ENCODE assay signal across 21 cellular contexts in genomic region chr3:40914475-40914874, GRCh38.
DNase-seq lines count a peak whose midpoint lies in the region; ATAC-seq, FAIRE-seq and TF ChIP-seq lines count a peak whose summit lies in the region.
"Had no signal": no experiment of that assay in that cellular context is flagged by ENCODE, and none has a peak within 500 bp of the region (broad histone marks: within the 10 kb centered on the region; RNA-seq: fewer than 3 reads in every experiment).

No MANE protein-coding gene starts in this region.

- TF ChIP-seq POLR2A in HepG2 (IDR thresholded peaks at IDR 0.05; ENCODE audit: insufficient read depth in 1 of 2, low read depth in 2 of 2, low read length in 2 of 2): no peak
- no peak for TF ChIP-seq POLR2A in right lobe of liver (IDR thresholded peaks at IDR 0.05)
- no peak for TF ChIP-seq POLR2A in thyroid gland (IDR thresholded peaks at IDR 0.05)

- H3K27me3 ChIP-seq in HepG2 (ENCODE audit: control insufficient read depth in 1 of 2, insufficient read depth in 2 of 2, low read length in 2 of 2) (no peaks in the 10 kb centered on the region), right lobe of liver (no peaks in the 10 kb centered on the region), thyroid gland (no peaks in the 10 kb centered on the region)
- H3K27me3 ChIP-seq: BLaER1 treated with 17β-estradiol and CSF1 and Interleukin-3, amounts not matched to agents 10 nM and 100 nM had no signal

- TF ChIP-seq CTCF in HepG2 (CRISPR knock-in tag; IDR thresholded peaks at IDR 0.05): no peak
- TF ChIP-seq CTCF in right lobe of liver (IDR thresholded peaks at IDR 0.05): no peak
- TF ChIP-seq CTCF in coronary artery (IDR thresholded peaks at IDR 0.05): no peak
- no peak for TF ChIP-seq CTCF in thyroid gland (IDR thresholded peaks at IDR 0.05)
- TF ChIP-seq CTCF in WTC11 (IDR thresholded peaks at IDR 0.05): no peak
- no peak for TF ChIP-seq CTCF in Calu3 (IDR thresholded peaks at IDR 0.05; ENCODE audit: unreplicated experiment)

- no peaks in the 10 kb centered on the region for H4K20me1 ChIP-seq in HepG2 (ENCODE audit: insufficient read depth, low read length)
- H4K20me1 ChIP-seq: BLaER1 treated with 17β-estradiol and CSF1 and Interleukin-3, amounts not matched to agents 10 nM and 100 nM had no signal

- no peak overlapping the region for H3K9ac ChIP-seq in HepG2 (ENCODE audit: insufficient read depth, low read depth, low read length)
- H3K9ac ChIP-seq: BLaER1 treated with 17β-estradiol and CSF1 and Interleukin-3, amounts not matched to agents 10 nM and 100 nM; KMS-11 had no signal

- no peaks in the 10 kb centered on the region for H3K36me3 Mint-ChIP-seq in WTC11
- no peaks in the 10 kb centered on the region for H3K36me3 Mint-ChIP-seq in Calu3 (ENCODE audit: insufficient read depth, unreplicated experiment)
- H3K36me3 Mint-ChIP-seq: CD4-positive, CD25-positive, alpha-beta regulatory T cell; CD8-positive, alpha-beta memory T cell had no signal

- no peaks in the 10 kb centered on the region for H3K36me3 ChIP-seq in HepG2 (replicated peaks in 1 of 2; ENCODE audit: control insufficient read depth in 1 of 2, insufficient read depth in 2 of 2, low read length in 2 of 2)
- H3K36me3 ChIP-seq in right lobe of liver: no peaks in the 10 kb centered on the region
- no peaks in the 10 kb centered on the region for H3K36me3 ChIP-seq in thyroid gland
- H3K36me3 ChIP-seq: BLaER1 treated with 17β-estradiol and CSF1 and Interleukin-3, amounts not matched to agents 10 nM and 100 nM had no signal

- no peak overlapping the region for H2AFZ ChIP-seq in HepG2 (ENCODE audit: low read length)

- TF ChIP-seq EP300 in HepG2 (IDR thresholded peaks at IDR 0.05; ENCODE audit: low read depth in 2 of 2, low read length in 2 of 2): no peak
- TF ChIP-seq EP300 in HepG2 (CRISPR knock-in tag; IDR thresholded peaks at IDR 0.05; ENCODE audit: borderline replicate concordance): no peak

- in situ Hi-C loops in HepG2 (cut with HindIII; ENCODE audit: extremely low pct_ligation_motif_present, low pct_unique_long_range_greater_than_20kb): no loop called here

- H3K4me2 ChIP-seq in HepG2 (ENCODE audit: low read depth, low read length): no peak overlapping the region
- H3K4me2 ChIP-seq: BLaER1 treated with 17β-estradiol and CSF1 and Interleukin-3, amounts not matched to agents 10 nM and 100 nM; KMS-11 had no signal

- no peaks in the 10 kb centered on the region for H3K27me3 Mint-ChIP-seq in WTC11 (ENCODE audit: low read depth)
- no peaks in the 10 kb centered on the region for H3K27me3 Mint-ChIP-seq in Calu3 (ENCODE audit: unreplicated experiment)

- H3K9me3 Mint-ChIP-seq in WTC11: no peaks in the 10 kb centered on the region
- H3K9me3 Mint-ChIP-seq in Calu3 (ENCODE audit: low read depth, unreplicated experiment): no peaks in the 10 kb centered on the region
- H3K9me3 Mint-ChIP-seq: CD8-positive, alpha-beta memory T cell; H9 had no signal

- no peak for FAIRE-seq in HepG2 (lab: Jason Lieb, UNC)
- FAIRE-seq: D721Med had no signal

- TF ChIP-seq RAD21 in HepG2 (CRISPR knock-in tag; IDR thresholded peaks at IDR 0.05): no peak

- intact Hi-C loops in HepG2 (cut with micrococcal nuclease; ENCODE audit: unreplicated experiment) (no loop called here), right lobe of liver (cut with DNase I) (no loop called here), thyroid gland (cut with DNase I) (no loop called here), Calu3 (cut with micrococcal nuclease; ENCODE audit: unreplicated experiment) (no loop called here)

- no peaks in the 10 kb centered on the region for H3K79me2 ChIP-seq in HepG2 (ENCODE audit: insufficient read depth, low read length)

- no peak overlapping the region for H3K4me3 Mint-ChIP-seq in WTC11
- no peak overlapping the region for H3K4me3 Mint-ChIP-seq in Calu3 (ENCODE audit: low read depth, unreplicated experiment)
- H3K4me3 Mint-ChIP-seq: B cell; CD4-positive, CD25-positive, alpha-beta regulatory T cell; CD8-positive, alpha-beta memory T cell; H9 had no signal

- POLR2A ChIA-PET in HepG2 (lab: Yijun Ruan, JAX): interaction anchor here (1.4 kb wide), 1 partner anchor 285 kb away, joined by 3 read pairs; the partner anchor contains the start of gene CTNNB1
- POLR2A ChIA-PET in WTC11 (lab: Charles Lee): no interaction called here

- no peak for ATAC-seq in HepG2
- no peak for ATAC-seq in right lobe of liver
- peak; percentile 29 for ATAC-seq in HG02798 (IDR thresholded peaks at IDR 0.05; ENCODE audit: poor library complexity, unreplicated experiment)
- ATAC-seq in WTC11: no peak

- BruUV-seq in HepG2 (replicated peaks; lab: Mats Ljungman, UMichigan) (no TSS peak), Calu3 (replicated peaks; lab: Mats Ljungman, UMichigan) (no TSS peak)

- peaks cover 59% of the 10 kb centered on the region for H3K4me1 ChIP-seq in HepG2 (ENCODE audit: insufficient read depth, low read length)
- H3K4me1 ChIP-seq in right lobe of liver: peaks cover 0 to 31% (median 5%) of the 10 kb centered on the region in 4 donors
- no peaks in the 10 kb centered on the region for H3K4me1 ChIP-seq in thyroid gland

- no peak overlapping the region for H3K27ac ChIP-seq in HepG2 (ENCODE audit: extremely low read length, insufficient read depth, low read length)
- no peak overlapping the region for H3K27ac ChIP-seq in right lobe of liver
- no peak overlapping the region for H3K27ac ChIP-seq in coronary artery
- H3K27ac ChIP-seq in thyroid gland: no peak overlapping the region
- H3K27ac ChIP-seq: BLaER1 treated with 17β-estradiol and CSF1 and Interleukin-3, amounts not matched to agents 10 nM and 100 nM; KMS-11 had no signal

- no peak for DNase-seq in HepG2 (ENCODE audit: low spot score)
- no peak for DNase-seq in right lobe of liver
- DNase-seq in coronary artery (ENCODE audit: low spot score): peak; percentile 53
- DNase-seq in thyroid gland: peak; percentile 28 to 30
- DNase-seq in NCI-H69 (lab: John Stamatoyannopoulos, UW): no peak
- no peak for DNase-seq in WTC11 (ENCODE audit: low spot score)
- DNase-seq in Calu3: no peak
- DNase-seq: 8988T; CD4-positive, CD25-positive, alpha-beta regulatory T cell; CD8-positive, alpha-beta memory T cell; COR-L47; DMS153; DMS79; GF-D8; GOT3; H9 had no signal

- no peak overlapping the region for H3K4me3 ChIP-seq in HepG2 (replicated peaks in 1 of 3; ENCODE audit: insufficient read depth in 1 of 3, low read depth in 2 of 3, low read length in 3 of 3)
- H3K4me3 ChIP-seq in right lobe of liver: no peak overlapping the region
- no peak overlapping the region for H3K4me3 ChIP-seq in coronary artery
- no peak overlapping the region for H3K4me3 ChIP-seq in thyroid gland (replicated peaks in 1 of 3)
- H3K4me3 ChIP-seq: BLaER1 treated with 17β-estradiol and CSF1 and Interleukin-3, amounts not matched to agents 10 nM and 100 nM had no signal

- CTCF ChIA-PET in HepG2 (lab: Yijun Ruan, JAX; ENCODE audit: low intra/inter-chr PET ratio, low total read pairs): no interaction called here
- CTCF ChIA-PET in WTC11 (lab: Charles Lee): no interaction called here
- CTCF ChIA-PET in Calu3 (lab: Charles Lee): no interaction called here

- H3K27ac Mint-ChIP-seq in WTC11: no peak overlapping the region
- H3K27ac Mint-ChIP-seq in Calu3 (ENCODE audit: unreplicated experiment): no peak overlapping the region
- H3K27ac Mint-ChIP-seq: B cell; CD4-positive, CD25-positive, alpha-beta regulatory T cell; CD8-positive, alpha-beta memory T cell; H9 had no signal

- H3K4me1 Mint-ChIP-seq in WTC11 (peaks cover 17% of the 10 kb centered on the region), Calu3 (ENCODE audit: low read depth, unreplicated experiment) (peaks cover 30% of the 10 kb centered on the region)
- H3K4me1 Mint-ChIP-seq: B cell; CD4-positive, CD25-positive, alpha-beta regulatory T cell; CD8-positive, alpha-beta memory T cell had no signal

- no peaks in the 10 kb centered on the region for H3K9me3 ChIP-seq in HepG2 (ENCODE audit: low read length)
- H3K9me3 ChIP-seq in right lobe of liver: no peaks in the 10 kb centered on the region
- no peaks in the 10 kb centered on the region for H3K9me3 ChIP-seq in thyroid gland
- H3K9me3 ChIP-seq: BLaER1 treated with 17β-estradiol and CSF1 and Interleukin-3, amounts not matched to agents 10 nM and 100 nM had no signal

- 48% methylated on average over 2 of the region's 2 CpGs for WGBS in HepG2 (ENCODE audit: low lambda C conversion rate)
- WGBS in right lobe of liver (ENCODE audit: insufficient coverage, low coverage, low lambda C conversion rate, missing lambda C conversion rate): 83% methylated on average over 1 of the region's 2 CpGs
- 68 to 70% methylated on average over 2 of the region's 2 CpGs for WGBS in thyroid gland, 2 donors

TF ChIP-seq in HepG2, 621 proteins besides CTCF, POLR2A, EP300 and RAD21:
- TF ChIP-seq NFRKB (IDR thresholded peaks at IDR 0.05): no peak
- 0 out of 2 replicates have a peak, but pooled peaks have one; percentile 26 for TF ChIP-seq ZNF564 (CRISPR knock-in tag; IDR thresholded peaks at IDR 0.05)
- no peak for TF ChIP-seq ZNF766 (CRISPR knock-in tag; IDR thresholded peaks at IDR 0.05; ENCODE audit: borderline replicate concordance)
- TF ChIP-seq ZNF180 (CRISPR knock-in tag; IDR thresholded peaks at IDR 0.05; ENCODE audit: borderline replicate concordance, low read depth): no peak
- TF ChIP-seq YEATS2 (CRISPR knock-in tag; IDR thresholded peaks at IDR 0.05; ENCODE audit: borderline replicate concordance): no peak

TF ChIP-seq in WTC11, 78 proteins besides CTCF, POLR2A, EP300 and RAD21:
- no peak for TF ChIP-seq FOXP1 (CRISPR knock-in tag; IDR thresholded peaks at IDR 0.05; ENCODE audit: borderline replicate concordance)
- TF ChIP-seq ZNF263 (CRISPR knock-in tag; IDR thresholded peaks at IDR 0.05; ENCODE audit: low read depth): no peak
- TF ChIP-seq ATF6 (CRISPR knock-in tag; IDR thresholded peaks at IDR 0.05): no peak
TF ChIP-seq in WTC11: peak in this region for 0.

Comparison
In these comparisons a context has a peak if more than half of its experiments do, and no peak if none do; other contexts are left out.
1. DNase-seq: peak in coronary artery (single experiment) and thyroid gland (2 of 2); none in HepG2 (single experiment), right lobe of liver (0 of 3), NCI-H69 (single experiment), WTC11 (single experiment) and Calu3 (single experiment).